25 cellular contexts compared by ENCODE assay signal in the genomic region with DNA sequence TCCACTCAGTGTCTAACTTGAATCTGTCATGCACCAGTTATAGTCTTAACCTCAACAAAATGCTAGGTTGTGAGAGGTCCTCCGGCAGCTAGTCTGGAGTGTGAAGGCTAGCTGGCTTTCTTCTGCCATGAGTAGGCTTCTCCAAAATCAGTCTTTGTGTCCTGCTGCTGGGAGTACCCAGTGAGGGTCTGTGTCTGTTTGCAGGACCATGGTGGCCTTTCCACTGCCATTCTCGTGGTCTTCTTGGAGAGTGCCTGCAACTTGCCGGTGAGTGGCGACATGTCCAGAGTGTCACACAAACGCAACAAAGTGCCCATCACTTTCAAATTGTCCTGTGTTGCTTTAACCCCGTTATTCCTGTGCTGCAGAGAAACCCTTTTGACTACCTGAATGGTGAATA. TPM values are rescaled to one million over a fixed set of nuclear protein-coding genes. Genes with fewer than 3 reads are reported as not detected.
"Had no signal": no experiment of that assay in that cellular context is flagged by ENCODE, and none has a peak within 500 bp of the region (broad histone marks: within the 10 kb centered on the region; RNA-seq: fewer than 3 reads in every experiment).

No MANE protein-coding gene starts in this region.

- H3K27me3 ChIP-seq: adrenal gland, body of pancreas, colonic mucosa, hepatocyte, ovary had no signal

- H3K36me3 ChIP-seq: adrenal gland, colonic mucosa, gastroesophageal sphincter, ovary, thoracic aorta had no signal

- H3K4me1 ChIP-seq: adrenal gland, body of pancreas, colonic mucosa, gastroesophageal sphincter had no signal

- H3K27ac ChIP-seq: adrenal gland, body of pancreas, colonic mucosa, gastroesophageal sphincter, hepatocyte, ovary, skin epidermis, thoracic aorta had no signal

- DNase-seq: activated CD4-positive, alpha-beta T cell treated with anti-CD3 and anti-CD28 coated beads for 36 hours; activated CD4-positive, CD25-positive, alpha-beta regulatory T cell; activated CD8-positive, alpha-beta T cell treated with anti-CD3 and anti-CD28 coated beads, Interleukin-2, amount 10 ng/mL, durations not matched to agents 7 days and 5 days; activated effector memory CD4-positive, alpha-beta T cell treated with Interleukin-2 at 50 U/mL for 16 hours; activated naive CD4-positive, alpha-beta T cell treated with anti-CD3 and anti-CD28 coated beads for 36 hours; activated naive CD8-positive, alpha-beta T cell treated with anti-CD3 and anti-CD28 coated beads for 36 hours; cerebellar nuclear complex; colonic mucosa; effector CD8-positive, alpha-beta T cell; left cardiac atrium; mesenchymal stem cell; mucosa of descending colon; ovary; right cardiac atrium; stimulated activated CD4-positive, alpha-beta T cell treated with anti-CD3 and anti-CD28 coated beads, Interleukin-4, amount 100 ng/mL, for 24 hours; T-helper 1 cell had no signal

- H3K9me3 ChIP-seq: adrenal gland, body of pancreas, colonic mucosa, gastroesophageal sphincter, mucosa of descending colon, ovary, thoracic aorta had no signal

- ATAC-seq: activated CD4-positive, alpha-beta T cell treated with anti-CD3 and anti-CD28 coated beads for 36 hours; activated CD8-positive, alpha-beta T cell treated with anti-CD3 and anti-CD28 coated beads, Interleukin-2, amount 10 ng/mL, durations not matched to agents 7 days and 5 days; body of pancreas; gastroesophageal sphincter; natural killer cell treated with Interleukin-12 subunit alpha and Interleukin-12 subunit beta and Interleukin-15 and Interleukin-18, amount 100 ng/mL, for 72 hours; stimulated activated effector memory CD8-positive, alpha-beta T cell treated with anti-CD3 and anti-CD28 coated beads, Interleukin-12 subunit alpha, Interleukin-12 subunit beta, amount 100 ng/mL, for 72 hours had no signal

- H3K4me3 ChIP-seq: adrenal gland, body of pancreas, colonic mucosa, gastroesophageal sphincter, hepatocyte, mucosa of descending colon, ovary, skin epidermis, thoracic aorta had no signal

RNA-seq across cellular contexts. Expression of gene ESYT3, which starts 34.0 kb away (rescaled TPM):
- total RNA-seq: natural killer cell treated with Interleukin-12 subunit alpha and Interleukin-12 subunit beta and Interleukin-15 and Interleukin-18, amount 100 ng/mL, for 72 hours; pulmonary artery endothelial cell had no signal
